ENCODE assay signal across 11 cellular contexts in genomic region chr6:2938632-2939083, GRCh38. TPM values are rescaled to one million over a fixed set of nuclear protein-coding genes. Genes with fewer than 3 reads are reported as not detected.
DNase-seq lines count a peak whose midpoint lies in the region; ATAC-seq and TF ChIP-seq lines count a peak whose summit lies in the region.
"Had no signal": no experiment of that assay in that cellular context is flagged by ENCODE, and none has a peak within 500 bp of the region (broad histone marks: within the 10 kb centered on the region; RNA-seq: fewer than 3 reads in every experiment).

No MANE protein-coding gene starts in this region.

- no peak overlapping the region for H3K4me3 ChIP-seq in AG04450 (ENCODE audit: low read depth, low read length)
- no peak overlapping the region for H3K4me3 ChIP-seq in H7 (ENCODE audit: insufficient read depth, low read depth, low read length)
- H3K4me3 ChIP-seq in heart left ventricle, result no peak overlapping the region

- H3K27me3 ChIP-seq in AG04450 (ENCODE audit: control insufficient read depth, insufficient read depth, low read length) (peaks cover 3% of the 10 kb centered on the region), H7 (ENCODE audit: control insufficient read depth, insufficient read depth, low read length) (no peaks in the 10 kb centered on the region), heart left ventricle (no peaks in the 10 kb centered on the region)

- ATAC-seq in heart left ventricle, result peak in 1 of 4 donors; percentile 2
- no peak for ATAC-seq in GM18502 (IDR thresholded peaks at IDR 0.05; ENCODE audit: poor library complexity, unreplicated experiment)
- no peak for ATAC-seq in GM21786 (IDR thresholded peaks at IDR 0.05; ENCODE audit: unreplicated experiment)
- ATAC-seq: activated CD4-positive, CD25-positive, alpha-beta regulatory T cell treated with anti-CD3 and anti-CD28 coated beads, Interleukin-2, amount 50 U/mL, for 24 hours had no signal

- intact Hi-C loops in heart left ventricle (cut with DNase I), result loop anchor here in 6 of 10 donors (5.0 to 10.0 kb wide), 2 partner anchors 46 to 49 kb away; no protein-coding TSS in a partner anchor

- in situ Hi-C loops in SK-MEL-5 (cut with HindIII; ENCODE audit: low pct_unique_long_range_greater_than_20kb, low sequenced_read_pairs), result no loop called here

- H3K36me3 ChIP-seq in H7 (replicated peaks; ENCODE audit: control insufficient read depth, insufficient read depth, low read length), result no peaks in the 10 kb centered on the region
- no peaks in the 10 kb centered on the region for H3K36me3 ChIP-seq in heart left ventricle

- CTCF ChIA-PET in AG04450 (lab: Charles Lee), result interaction anchor here (0.6 to 1.3 kb wide), 3 partner anchors 8 to 14 kb away, joined by 3 to 5 read pairs (median 4); no protein-coding TSS in a partner anchor

- DNase-seq in AG04450 (ENCODE audit: low read depth, low spot score) (no peak), H7 (peak; percentile 74), SK-MEL-5 (ENCODE audit: low read depth, low spot score) (peak; percentile 87), heart left ventricle (no peak), MV-4-11 (lab: John Stamatoyannopoulos, UW) (no peak)
- no peak for DNase-seq in stimulated activated CD4-positive, alpha-beta T cell treated with anti-CD3 and anti-CD28 coated beads, Interleukin-4, amount 100 ng/mL, for 1 hour
- DNase-seq: hippocampal formation, NCI-H510A had no signal

- H3K27ac ChIP-seq in AG04450 (ENCODE audit: low read depth, low read length) (no peak overlapping the region), heart left ventricle (peak overlapping the region in 11 of 12 donors; percentile 35 to 80 (median 68))

- H3K9me3 ChIP-seq in AG04450 (ENCODE audit: control insufficient read depth, insufficient read depth, low read length), result peaks cover 14% of the 10 kb centered on the region
- no peaks in the 10 kb centered on the region for H3K9me3 ChIP-seq in heart left ventricle

- no peak for TF ChIP-seq POLR2A in heart left ventricle (IDR thresholded peaks at IDR 0.05)

- POLR2A ChIA-PET in AG04450 (lab: Yijun Ruan, JAX), result no interaction called here

- H3K4me1 ChIP-seq in heart left ventricle, result peaks cover 0 to 30% (median 13%) of the 10 kb centered on the region in 12 donors

- WGBS in heart left ventricle, 4 donors, result 81 to 84% (median 83%) methylated on average over 9 of the region's 9 CpGs

- TF ChIP-seq CTCF in AG04450 (IDR thresholded peaks at IDR 0.05; ENCODE audit: low read depth, low read length), result peak; percentile 21; the same call in 1 of the 2 replicates
- peak in 1 of 12 donors; percentile 7 for TF ChIP-seq CTCF in heart left ventricle (IDR thresholded peaks at IDR 0.05)

RNA-seq across cellular contexts. Expression of gene SERPINB6, which starts 32.7 kb away (rescaled TPM):
- polyA plus RNA-seq in AG04450 (2011; rRNA removed) (107 and 120 TPM in 2 replicates), heart left ventricle (100 to 1,000 TPM; 146 to 157 TPM)
- polyA minus RNA-seq in AG04450 (2011; rRNA and poly(A)+ RNA removed), result 83.3 and 83.5 TPM in 2 replicates
- total RNA-seq in H7 (2014; rRNA removed; shearing (Covaris generic)), result 26.8 and 34.1 TPM in 2 replicates
- total RNA-seq in SK-MEL-5 (2014; rRNA removed; shearing (Covaris generic)), result 63.8 and 65.5 TPM in 2 replicates
- 106 and 119 TPM in 2 replicates for polyA plus RNA-seq in SK-MEL-5 (2015; cell fraction: cytosol; rRNA removed)
- polyA plus RNA-seq in SK-MEL-5 (2015; cell fraction: nucleus; rRNA removed), result 95.9 and 122 TPM in 2 replicates
- total RNA-seq in heart left ventricle, result 100 to 1,000 TPM; 168 to 246 (median 188) TPM

RNA-seq across cellular contexts. Expression of gene SERPINB9, which starts 35.5 kb away (rescaled TPM):
- polyA plus RNA-seq in AG04450 (2011; rRNA removed), result 4.3 and 5.0 TPM in 2 replicates
- 4.4 and 6.6 TPM in 2 replicates for polyA minus RNA-seq in AG04450 (2011; rRNA and poly(A)+ RNA removed)
- 46.4 and 57.1 TPM in 2 replicates for total RNA-seq in H7 (2014; rRNA removed; shearing (Covaris generic))
- total RNA-seq in SK-MEL-5 (2014; rRNA removed; shearing (Covaris generic)), result not detected in 2 replicates
- not detected in 2 replicates for polyA plus RNA-seq in SK-MEL-5 (2015; cell fraction: cytosol; rRNA removed)
- 0.04 TPM in 1 of 2 replicates, not detected in the other for polyA plus RNA-seq in SK-MEL-5 (2015; cell fraction: nucleus; rRNA removed)
- 10 to 100 TPM in 1 of 9 donors, 1 to 10 TPM in 8; 2.1 to 16.7 (median 5.4) TPM for total RNA-seq in heart left ventricle
- 1 to 10 TPM; 2.1 to 2.7 TPM for polyA plus RNA-seq in heart left ventricle

Comparison
In these comparisons a context has a peak if more than half of its experiments do, and no peak if none do; other contexts are left out.
1. DNase-seq: peak in H7 (single experiment) and SK-MEL-5 (single experiment); none in AG04450 (single experiment), heart left ventricle (0 of 5), stimulated activated CD4-positive, alpha-beta T cell treated with anti-CD3 and anti-CD28 coated beads, Interleukin-4, amount 100 ng/mL, for 1 hour (single experiment) and MV-4-11 (single experiment).